11 cellular contexts compared by ENCODE assay signal in the genomic region with DNA sequence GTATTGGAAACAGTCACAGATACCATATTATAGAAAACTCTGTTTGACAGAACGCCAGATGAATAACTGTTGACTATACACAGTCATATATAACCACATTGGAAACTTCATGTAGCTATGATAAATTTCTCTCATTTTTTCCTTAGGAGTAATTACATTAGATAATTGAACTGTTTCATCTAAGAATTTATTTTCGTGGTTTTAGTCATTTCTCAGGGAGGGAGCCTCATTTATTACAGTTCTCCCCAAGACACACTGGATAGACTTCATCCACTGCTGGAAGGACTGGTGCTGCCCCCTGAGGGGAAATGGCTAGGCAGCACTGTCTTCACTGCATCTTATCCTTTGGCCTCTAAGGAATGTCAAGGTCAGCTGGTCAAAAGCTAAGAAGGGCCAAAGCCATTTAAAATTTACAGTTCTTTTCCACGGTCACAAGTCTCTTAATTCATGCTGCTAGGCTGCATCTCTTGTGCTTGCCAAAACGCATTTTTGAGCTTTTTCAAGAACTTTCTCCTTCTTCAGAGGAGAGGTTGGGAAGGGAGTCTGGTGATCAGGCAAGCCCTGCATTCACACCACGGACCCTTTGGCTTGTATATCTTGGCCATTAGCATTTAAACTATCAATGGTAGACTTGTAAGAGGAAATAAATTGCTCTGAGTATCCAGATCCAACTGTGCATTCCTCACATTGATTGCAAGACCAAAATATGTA.
DNase-seq lines count a peak whose midpoint lies in the region; ATAC-seq, FAIRE-seq and TF ChIP-seq lines count a peak whose summit lies in the region.
"Had no signal": no experiment of that assay in that cellular context is flagged by ENCODE, and none has a peak within 500 bp of the region (broad histone marks: within the 10 kb centered on the region; RNA-seq: fewer than 3 reads in every experiment).

No MANE protein-coding gene starts in this region.

- intact Hi-C loops in CD4-positive, alpha-beta T cell (cut with DNase I, micrococcal nuclease), result no loop called here

- no peak overlapping the region for H3K4me3 Mint-ChIP-seq in CD4-positive, alpha-beta T cell

- no peaks in the 10 kb centered on the region for H3K9me3 ChIP-seq in MG63
- no peaks in the 10 kb centered on the region for H3K9me3 ChIP-seq in H1 (ENCODE audit: insufficient read depth in 2 of 2, low read depth in 1 of 2, low read length in 1 of 2)
- H3K9me3 ChIP-seq in mesodermal cell (ENCODE audit: control insufficient read depth, low read length), result no peaks in the 10 kb centered on the region
- no peaks in the 10 kb centered on the region for H3K9me3 ChIP-seq in CD4-positive, alpha-beta T cell (ENCODE audit: control insufficient read depth, low read length)
- H3K9me3 ChIP-seq: Caco-2 had no signal

- H3K79me2 ChIP-seq in H1 (ENCODE audit: control insufficient read depth in 1 of 2, insufficient read depth in 2 of 2, low read length in 2 of 2), result no peaks in the 10 kb centered on the region

- no peaks in the 10 kb centered on the region for H3K4me1 Mint-ChIP-seq in CD4-positive, alpha-beta T cell (ENCODE audit: low read depth)

- H3K4me2 ChIP-seq in H1 (ENCODE audit: insufficient read depth in 1 of 2, low read depth in 2 of 2, low read length in 2 of 2), result peak overlapping the region in 1 of 2 experiments; percentile 34; a peak in 2 of 4 replicates

- H3K27me3 Mint-ChIP-seq in CD4-positive, alpha-beta T cell, result peaks cover 4% of the 10 kb centered on the region

- peak; percentile 48 to 64 (median 63) for TF ChIP-seq CTCF in H1 (IDR thresholded peaks at IDR 0.05; ENCODE audit: control extremely low read depth in 1 of 3, insufficient read depth in 1 of 3, low read depth in 1 of 3, low read length in 3 of 3)
- TF ChIP-seq CTCF in CD4-positive, alpha-beta T cell (IDR thresholded peaks at IDR 0.05), result no peak

- no peaks in the 10 kb centered on the region for H3K79me1 ChIP-seq in H1 (ENCODE audit: low read depth, low read length)

- no peak overlapping the region for H2BK20ac ChIP-seq in H1 (ENCODE audit: low read length)

- H3K27ac ChIP-seq in H1 (ENCODE audit: low read depth, low read length) (no peak overlapping the region), mesodermal cell (ENCODE audit: low read depth, low read length, severe bottlenecking) (peak overlapping the region; percentile 47)
- H3K27ac ChIP-seq in CD4-positive, alpha-beta T cell (ENCODE audit: low read depth, low read length), result no peak overlapping the region

- DNase-seq in AG08396 (ENCODE audit: low spot score) (peak; percentile 39), MG63 (peak; percentile 84), H1 (ENCODE audit: low read depth in 1 of 2, low spot score in 2 of 2) (no peak), NCI-H2029 (lab: John Stamatoyannopoulos, UW) (no peak), cerebellar cortex (ENCODE audit: low spot score) (no peak)
- DNase-seq in activated CD8-positive, alpha-beta memory T cell treated with anti-CD3 and anti-CD28 coated beads for 24 hours, result no peak
- DNase-seq in CD4-positive, alpha-beta T cell, result no peak
- DNase-seq: SHP77 treated with DMSO at 0.1 percent for 48 hours had no signal

- no peak overlapping the region for H3K56ac ChIP-seq in H1 (replicated peaks; ENCODE audit: insufficient read length, low read depth, low read length)

- H3K4me1 ChIP-seq in H1 (replicated peaks in 1 of 4; ENCODE audit: control insufficient read depth in 3 of 4, insufficient read depth in 4 of 4, low read length in 3 of 4) (peaks cover 0 to 8% (median 4%) of the 10 kb centered on the region in 4 experiments; a peak in 2 of 7 replicates), mesodermal cell (ENCODE audit: control insufficient read depth, insufficient read depth, low read length, poor library complexity, severe bottlenecking) (peaks cover 21% of the 10 kb centered on the region)
- H3K4me1 ChIP-seq: Caco-2 had no signal

- H2AK5ac ChIP-seq in H1 (ENCODE audit: low read depth, low read length), result no peak overlapping the region

- no peak overlapping the region for H3K9ac ChIP-seq in H1 (replicated peaks in 1 of 4; ENCODE audit: extremely low read depth in 1 of 4, low read depth in 3 of 4, low read length in 3 of 4)

- no peak overlapping the region for H2BK15ac ChIP-seq in H1 (ENCODE audit: low read length)

- WGBS in H1 (ENCODE audit: extremely low coverage in 1 of 2, insufficient coverage in 1 of 2, insufficient read length in 1 of 2, insufficient replicate concordance in 2 of 2, low coverage in 1 of 2, low lambda C conversion rate in 2 of 2, missing lambda C conversion rate in 1 of 2), 2 experiments, result 55% methylated on average over 5 of the region's 5 CpGs; no CpG with 5 or more reads in 1 of the 2 experiments
- WGBS in mesodermal cell (ENCODE audit: insufficient coverage in 2 of 2), 2 experiments, result 50 to 75% methylated on average over 1 to 2 of the region's 5 CpGs

- peak; percentile 84 for FAIRE-seq in H1 (lab: Jason Lieb, UNC)
- FAIRE-seq: colon had no signal

- H3K14ac ChIP-seq in H1 (ENCODE audit: insufficient read length), result no peak overlapping the region

- H4K20me1 ChIP-seq in H1 (replicated peaks in 1 of 2; ENCODE audit: control insufficient read depth in 1 of 2, insufficient read depth in 2 of 2, low read length in 2 of 2), result no peaks in the 10 kb centered on the region

- H3K27me3 ChIP-seq in MG63, result no peaks in the 10 kb centered on the region
- no peaks in the 10 kb centered on the region for H3K27me3 ChIP-seq in H1 (replicated peaks in 1 of 4; ENCODE audit: control insufficient read depth in 3 of 4, extremely low read depth in 1 of 4, insufficient read depth in 3 of 4, low read length in 3 of 4)
- H3K27me3 ChIP-seq in CD4-positive, alpha-beta T cell (ENCODE audit: control insufficient read depth, insufficient read depth, low read length), result no peaks in the 10 kb centered on the region

- no peak overlapping the region for H2AFZ ChIP-seq in H1 (ENCODE audit: low read length)

- H4K8ac ChIP-seq in H1 (ENCODE audit: extremely low read depth, insufficient read depth, low read length), result no peak overlapping the region

- H3K36me3 ChIP-seq in MG63 (peaks cover 53% of the 10 kb centered on the region), H1 (ENCODE audit: control insufficient read depth in 2 of 4, insufficient read depth in 4 of 4, low read length in 3 of 4) (no peaks in the 10 kb centered on the region), mesodermal cell (ENCODE audit: control insufficient read depth, insufficient read depth, low read length) (peaks cover 48% of the 10 kb centered on the region)

- H3K23ac ChIP-seq in H1 (ENCODE audit: insufficient read length), result no peak overlapping the region

- H3K36me3 Mint-ChIP-seq in CD4-positive, alpha-beta T cell (ENCODE audit: low read depth), result no peaks in the 10 kb centered on the region

- no peak overlapping the region for H4K5ac ChIP-seq in H1 (ENCODE audit: insufficient read length, low read depth, low read length)

- H3K4ac ChIP-seq in H1 (replicated peaks; ENCODE audit: insufficient read length, low read depth, low read length), result no peak overlapping the region

- H3K9me3 Mint-ChIP-seq in CD4-positive, alpha-beta T cell, result no peaks in the 10 kb centered on the region

- H4K91ac ChIP-seq in H1 (replicated peaks; ENCODE audit: insufficient read length, low read length), result no peak overlapping the region

- no peak overlapping the region for H3K27ac Mint-ChIP-seq in CD4-positive, alpha-beta T cell

- 0 out of 2 replicates have a peak overlapping the region, but pooled peaks have one; percentile 54 for H3K18ac ChIP-seq in H1 (ENCODE audit: extremely low read depth, low read length)

- H2BK12ac ChIP-seq in H1 (ENCODE audit: low read depth, low read length), result no peak overlapping the region

- TF ChIP-seq RAD21 in H1 (IDR thresholded peaks at IDR 0.05 in 1 of 2, conservative IDR thresholded peaks at IDR 0.05 in 1 of 2; ENCODE audit: low read depth in 2 of 2, low read length in 2 of 2), result peak; percentile 67 to 72

- no peak overlapping the region for H2BK5ac ChIP-seq in H1 (ENCODE audit: low read depth, low read length)

- no peak overlapping the region for H2BK120ac ChIP-seq in H1 (replicated peaks; ENCODE audit: low read depth, low read length)

- CTCF ChIA-PET in H1 (lab: Charles Lee; ENCODE audit: partially characterized antibody), result interaction anchor here (0.5 to 3.4 kb wide), 28 partner anchors 9 to 711 kb away, joined by 3 to 30 read pairs (median 4); no protein-coding TSS in a partner anchor
- CTCF ChIA-PET in CD4-positive, alpha-beta T cell (lab: Charles Lee), result no interaction called here

- TF ChIP-seq POLR2A in H1 (IDR thresholded peaks at IDR 0.05; ENCODE audit: control extremely low read depth in 1 of 2, low read depth in 2 of 2, low read length in 2 of 2), result no peak

- no peak for ATAC-seq in CD4-positive, alpha-beta T cell (ENCODE audit: poor library complexity)

- no peaks in the 10 kb centered on the region for H3K23me2 ChIP-seq in H1 (ENCODE audit: low read depth, low read length)

- H3K4me3 ChIP-seq in MG63 (no peak overlapping the region), H1 (ENCODE audit: extremely low read depth in 1 of 4, insufficient read depth in 2 of 4, low read depth in 3 of 4, low read length in 4 of 4) (no peak overlapping the region), mesodermal cell (ENCODE audit: extremely low read depth, insufficient read depth, low read length, poor library complexity, severe bottlenecking) (no peak overlapping the region)

- TF ChIP-seq EP300 in H1 (IDR thresholded peaks at IDR 0.05; ENCODE audit: borderline replicate concordance in 1 of 2, low read depth in 2 of 2, low read length in 2 of 2), result no peak

- POLR2A ChIA-PET in H1 (lab: Charles Lee; ENCODE audit: partially characterized antibody), result interaction anchor here (1.2 to 2.6 kb wide), 3 partner anchors 12 to 24 kb away, joined by 4 to 8 read pairs (median 5); no protein-coding TSS in a partner anchor
- POLR2A ChIA-PET in CD4-positive, alpha-beta T cell (lab: Charles Lee), result no interaction called here

TF ChIP-seq in H1, 55 proteins besides CTCF, POLR2A, EP300 and RAD21:
- TF ChIP-seq TEAD4 (IDR thresholded peaks at IDR 0.05; ENCODE audit: low read depth, low read length) (peak; percentile 64; the same call in 1 of the 2 replicates), FOSL1 (IDR thresholded peaks at IDR 0.05; ENCODE audit: insufficient read depth, low read depth, low read length) (no peak), SIN3A (conservative IDR thresholded peaks at IDR 0.05 in 1 of 2, IDR thresholded peaks at IDR 0.05 in 1 of 2; ENCODE audit: low read depth in 1 of 2, low read length in 2 of 2) (no peak), MAX (IDR thresholded peaks at IDR 0.05) (no peak)
TF ChIP-seq in H1: peak in this region for 1.

Comparison
In these comparisons a context has a peak if more than half of its experiments do, and no peak if none do; other contexts are left out.
1. DNase-seq: peak in AG08396 (single experiment) and MG63 (single experiment); none in H1 (0 of 2), NCI-H2029 (single experiment), activated CD8-positive, alpha-beta memory T cell treated with anti-CD3 and anti-CD28 coated beads for 24 hours (single experiment), cerebellar cortex (single experiment) and CD4-positive, alpha-beta T cell (0 of 10).